ENCODE assay signal across 22 cellular contexts in the genomic region with DNA sequence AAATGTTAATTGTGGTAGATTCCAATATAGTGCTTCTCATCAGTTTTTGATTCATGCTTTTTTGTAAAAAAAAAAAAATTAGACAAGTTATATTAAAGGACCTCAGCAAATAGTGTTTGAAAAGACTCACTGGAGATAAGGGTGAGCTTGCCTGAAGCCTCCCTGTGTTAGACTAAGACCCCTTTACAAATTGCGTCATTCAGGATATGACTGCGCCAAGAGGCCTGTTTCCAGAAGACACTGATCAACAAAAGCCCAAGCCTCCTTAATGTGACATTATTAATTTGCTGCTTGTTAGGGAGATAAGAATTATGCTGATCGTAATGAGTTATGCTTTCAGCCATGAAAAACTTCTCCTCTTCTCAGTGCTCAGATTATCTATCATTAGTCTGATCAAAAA.
"Had no signal": no experiment of that assay in that cellular context is flagged by ENCODE, and none has a peak within 500 bp of the region (broad histone marks: within the 10 kb centered on the region; RNA-seq: fewer than 3 reads in every experiment).

No MANE protein-coding gene starts in this region.

- ATAC-seq: activated CD8-positive, alpha-beta T cell treated with anti-CD3 and anti-CD28 coated beads, Interleukin-2, amount 10 ng/mL, durations not matched to agents 7 days and 5 days; activated naive CD4-positive, alpha-beta T cell treated with anti-CD3 and anti-CD28 coated beads, Interleukin-2, amount 50 U/mL, for 72 hours; activated T-helper 17 cell treated with anti-CD3 and anti-CD28 coated beads, Interleukin-2, amount 50 U/mL, for 72 hours; esophagus mucosa; mucosa of descending colon; T-cell had no signal

- H3K79me2 ChIP-seq: hepatocyte had no signal

- DNase-seq: activated CD4-positive, alpha-beta T cell treated with anti-CD3 and anti-CD28 coated beads for 1 hour; activated CD4-positive, alpha-beta T cell treated with anti-CD3 and anti-CD28 coated beads, Interleukin-2, amount 50 U/mL, for 1 hour; activated CD8-positive, alpha-beta T cell treated with anti-CD3 and anti-CD28 coated beads, Interleukin-2, amount 10 ng/mL, durations not matched to agents 7 days and 5 days; activated T-cell treated with anti-CD3 and anti-CD28 coated beads, Interleukin-2, amount 50 U/mL, for 1 hour; aorta; caudate nucleus; effector memory CD4-positive, alpha-beta T cell; glutamatergic neuron; immature natural killer cell; mesendoderm; mucosa of descending colon; occipital lobe; stimulated activated CD4-positive, alpha-beta T cell treated with anti-CD3 and anti-CD28 coated beads, Interleukin-4, amount 100 ng/mL, for 24 hours; stimulated activated naive CD4-positive, alpha-beta T cell treated with Interleukin-2 at 50 U/mL for 16 hours; T-cell; upper lobe of left lung had no signal

- H3K27me3 ChIP-seq: hepatocyte, upper lobe of left lung had no signal

- H3K4me3 ChIP-seq: hepatocyte, mucosa of descending colon, thoracic aorta, upper lobe of left lung had no signal

- H3K36me3 ChIP-seq: thoracic aorta, upper lobe of left lung had no signal

- FAIRE-seq: frontal cortex had no signal

- H2AFZ ChIP-seq: hepatocyte had no signal

- H3K9me3 ChIP-seq: mucosa of descending colon, thoracic aorta, upper lobe of left lung had no signal

- H3K4me2 ChIP-seq: hepatocyte had no signal

- H3K27ac ChIP-seq: hepatocyte, thoracic aorta had no signal
